In the genomic region with DNA sequence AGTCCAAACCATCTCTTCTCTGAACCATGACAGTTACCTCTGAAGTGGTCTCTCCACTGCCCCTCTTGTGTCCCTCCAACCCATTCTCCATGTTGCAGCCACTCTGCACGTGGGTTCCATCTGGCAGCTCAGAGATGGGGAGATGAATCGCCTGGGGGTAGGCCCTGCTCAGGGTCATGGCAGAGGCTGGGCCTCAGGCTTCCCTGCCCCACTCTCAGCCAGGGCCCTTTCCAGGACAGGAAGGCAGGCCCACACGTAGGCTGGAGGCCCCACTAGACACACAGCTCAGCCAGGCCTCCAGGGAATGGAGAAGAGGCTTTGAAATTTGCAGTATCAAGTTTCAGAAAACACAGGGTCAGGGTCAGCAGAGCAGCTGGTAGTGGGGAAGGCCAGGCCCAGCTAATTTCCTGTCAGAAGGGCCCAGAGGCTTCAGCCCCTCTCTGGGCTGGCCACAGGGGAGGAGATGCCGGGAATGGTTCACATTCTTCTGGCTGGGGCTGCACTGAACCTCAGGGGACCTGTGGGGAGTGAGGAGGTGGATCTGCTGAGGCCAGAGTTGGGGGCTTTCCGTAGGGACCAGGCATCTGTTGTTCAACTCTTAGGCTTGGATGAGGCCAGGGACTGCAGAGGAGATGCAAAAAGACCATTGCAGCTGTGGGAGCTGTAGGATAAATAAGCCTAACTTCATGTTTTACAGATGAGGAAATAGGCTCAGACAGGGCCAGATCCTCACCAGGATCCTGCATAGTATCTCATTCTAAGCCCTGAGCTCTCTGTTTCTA, we compare ENCODE assay signal across 8 cellular contexts.
A peak's percentile ranks its signal among the peaks of the same experiment; 100 is the strongest.
DNase-seq lines count a peak whose midpoint lies in the region; TF ChIP-seq lines count a peak whose summit lies in the region.

No MANE protein-coding gene starts in this region.

- 61% methylated on average over 5 of the region's 5 CpGs for WGBS in esophagus muscularis mucosa

- H3K27ac Mint-ChIP-seq in progenitor cell of endocrine pancreas, result peak overlapping the region; percentile 89

- H3K9me3 Mint-ChIP-seq in progenitor cell of endocrine pancreas (ENCODE audit: low read depth), result no peaks in the 10 kb centered on the region

- H3K4me3 Mint-ChIP-seq in progenitor cell of endocrine pancreas (ENCODE audit: low read depth), result no peak overlapping the region

- peak; percentile 97 for DNase-seq in ELF-1 (ENCODE audit: low read depth, low spot score)
- peak; percentile 87 for DNase-seq in NB4 (ENCODE audit: low read depth)
- no peak for DNase-seq in esophagus muscularis mucosa (ENCODE audit: extremely low spot score)
- DNase-seq in progenitor cell of endocrine pancreas (ENCODE audit: low spot score, unreplicated experiment), result no peak
- DNase-seq in NCI-H526 treated with DMSO at 0.1 percent for 48 hours (lab: John Stamatoyannopoulos, UW), result no peak
- DNase-seq in NCI-H446 (lab: John Stamatoyannopoulos, UW), result no peak
- no peak for DNase-seq in NCI-H2227 treated with DMSO at 0.1 percent for 48 hours (lab: John Stamatoyannopoulos, UW)
- DNase-seq in activated effector memory CD4-positive, alpha-beta T cell treated with Interleukin-2 at 50 U/mL for 16 hours, result no peak

- no peaks in the 10 kb centered on the region for H3K9me3 ChIP-seq in esophagus muscularis mucosa

- no peak overlapping the region for H3K4me3 ChIP-seq in NB4 (ENCODE audit: low read depth, low read length)
- H3K4me3 ChIP-seq in esophagus muscularis mucosa, result no peak overlapping the region

- intact Hi-C loops in esophagus muscularis mucosa (cut with DNase I), result no loop called here

- no peaks in the 10 kb centered on the region for H3K36me3 ChIP-seq in esophagus muscularis mucosa

- peak overlapping the region; percentile 44 to 70 (median 63) for H3K27ac ChIP-seq in esophagus muscularis mucosa (replicated peaks in 1 of 4)

- H3K4me1 Mint-ChIP-seq in progenitor cell of endocrine pancreas (ENCODE audit: low read depth), result peaks cover 15% of the 10 kb centered on the region

- TF ChIP-seq POLR2A in NB4 (IDR thresholded peaks at IDR 0.05; ENCODE audit: extremely low read depth, insufficient read length), result no peak
- no peak for TF ChIP-seq POLR2A in esophagus muscularis mucosa (IDR thresholded peaks at IDR 0.05; ENCODE audit: low read depth)

- H3K27me3 ChIP-seq in esophagus muscularis mucosa, result no peaks in the 10 kb centered on the region

- no peak for TF ChIP-seq CTCF in NB4 (IDR thresholded peaks at IDR 0.05; ENCODE audit: low read depth, low read length)
- TF ChIP-seq CTCF in esophagus muscularis mucosa (IDR thresholded peaks at IDR 0.05), result no peak
- no peak for TF ChIP-seq CTCF in progenitor cell of endocrine pancreas (IDR thresholded peaks at IDR 0.05; ENCODE audit: unreplicated experiment)

- no peaks in the 10 kb centered on the region for H3K27me3 Mint-ChIP-seq in progenitor cell of endocrine pancreas

- no peaks in the 10 kb centered on the region for H3K36me3 Mint-ChIP-seq in progenitor cell of endocrine pancreas (ENCODE audit: insufficient read depth)

- TF ChIP-seq EP300 in esophagus muscularis mucosa (IDR thresholded peaks at IDR 0.05), result peak; percentile 5

- H3K4me1 ChIP-seq in esophagus muscularis mucosa, result peaks cover 18 to 26% (median 23%) of the 10 kb centered on the region in 4 donors

Comparison
In these comparisons a context has a peak if more than half of its experiments do, and no peak if none do; other contexts are left out.
1. DNase-seq: peak in ELF-1 (single experiment) and NB4 (single experiment); none in esophagus muscularis mucosa (single experiment), progenitor cell of endocrine pancreas (single experiment), NCI-H526 treated with DMSO at 0.1 percent for 48 hours (single experiment), NCI-H446 (0 of 2), NCI-H2227 treated with DMSO at 0.1 percent for 48 hours (single experiment) and activated effector memory CD4-positive, alpha-beta T cell treated with Interleukin-2 at 50 U/mL for 16 hours (single experiment).